Comparison of ENCODE assay signal across 10 cellular contexts in genomic region chr18:21851327-21851961, GRCh38.
DNase-seq lines count a peak whose midpoint lies in the region; ATAC-seq and TF ChIP-seq lines count a peak whose summit lies in the region.
"Had no signal": no experiment of that assay in that cellular context is flagged by ENCODE, and none has a peak within 500 bp of the region (broad histone marks: within the 10 kb centered on the region; RNA-seq: fewer than 3 reads in every experiment).

No MANE protein-coding gene starts in this region.

- ATAC-seq in HG02852 (IDR thresholded peaks at IDR 0.05; ENCODE audit: unreplicated experiment) (no peak), GM21576 (IDR thresholded peaks at IDR 0.05; ENCODE audit: unreplicated experiment) (no peak), GM21390 (IDR thresholded peaks at IDR 0.05; ENCODE audit: unreplicated experiment) (no peak)

- H3K36me3 Mint-ChIP-seq in endodermal cell (ENCODE audit: low read depth) (peaks cover 31% of the 10 kb centered on the region), CD14-positive monocyte (peaks cover 33 to 52% of the 10 kb centered on the region in 2 donors)

- H3K9me3 Mint-ChIP-seq in endodermal cell: no peaks in the 10 kb centered on the region
- H3K9me3 Mint-ChIP-seq in CD14-positive monocyte: no peaks in the 10 kb centered on the region

- WGBS in endodermal cell (ENCODE audit: insufficient coverage in 1 of 2, insufficient read length in 1 of 2), 2 experiments: 83 to 97% methylated on average over 2 to 4 of the region's 5 CpGs

- H3K36me3 ChIP-seq in Loucy (ENCODE audit: insufficient read depth, low read length) (peaks cover 28% of the 10 kb centered on the region; the same call in 1 of the 2 replicates), endodermal cell (ENCODE audit: control insufficient read depth, insufficient read depth, low read length) (peaks cover 61% of the 10 kb centered on the region)

- H3K4me3 ChIP-seq in Loucy (ENCODE audit: low read length, poor library complexity, severe bottlenecking) (no peak overlapping the region), endodermal cell (ENCODE audit: low read length) (no peak overlapping the region)

- no peaks in the 10 kb centered on the region for H3K27me3 ChIP-seq in Loucy (ENCODE audit: insufficient read depth, low read length, poor library complexity, severe bottlenecking)
- H3K27me3 ChIP-seq in endodermal cell (ENCODE audit: control insufficient read depth, insufficient read depth, low read length, poor library complexity, severe bottlenecking): no peaks in the 10 kb centered on the region

- TF ChIP-seq CTCF in GM10266 (IDR thresholded peaks at IDR 0.05; ENCODE audit: control insufficient read depth, insufficient read depth, low read depth, missing control alignments) (peak; percentile 44), Loucy (conservative IDR thresholded peaks at IDR 0.05; ENCODE audit: low read length) (peak; percentile 49), endodermal cell (conservative IDR thresholded peaks at IDR 0.05) (peak; percentile 68), CD14-positive monocyte (IDR thresholded peaks at IDR 0.05) (no peak)

- no peak overlapping the region for H3K4me2 ChIP-seq in Loucy (ENCODE audit: low read depth, low read length, poor library complexity, severe bottlenecking)

- no peaks in the 10 kb centered on the region for H3F3A ChIP-seq in Loucy (ENCODE audit: low read depth)

- H3K4me1 Mint-ChIP-seq in endodermal cell (peaks cover 14% of the 10 kb centered on the region), CD14-positive monocyte (peaks cover 12% of the 10 kb centered on the region)

- H3K4me3 Mint-ChIP-seq in endodermal cell (no peak overlapping the region), CD14-positive monocyte (no peak overlapping the region)

- H3K9ac ChIP-seq in Loucy (ENCODE audit: low read depth, low read length, poor library complexity, severe bottlenecking) (no peak overlapping the region), endodermal cell (ENCODE audit: extremely low read depth, low read length, poor library complexity, severe bottlenecking) (no peak overlapping the region)

- no peaks in the 10 kb centered on the region for H3K9me2 ChIP-seq in Loucy (replicated peaks; ENCODE audit: low read depth, low read length)

- H3K27ac Mint-ChIP-seq in endodermal cell (no peak overlapping the region), CD14-positive monocyte (peak overlapping the region in 1 of 7 donors; percentile 8)

- H3K4me1 ChIP-seq in Loucy (ENCODE audit: insufficient read depth, low read length, poor library complexity, severe bottlenecking): no peaks in the 10 kb centered on the region
- H3K4me1 ChIP-seq in endodermal cell (ENCODE audit: control insufficient read depth, insufficient read depth, low read length): peaks cover 6% of the 10 kb centered on the region

- DNase-seq in GM10266 (ENCODE audit: extremely low spot score) (peak; percentile 18), endodermal cell (no peak), pons (ENCODE audit: low spot score) (peak; percentile 56), CD14-positive monocyte (ENCODE audit: low spot score) (no peak)
- DNase-seq: activated T-cell treated with anti-CD3 and anti-CD28 coated beads, Interleukin-2, amount 50 U/mL, for 1 hour; NCI-H1436 had no signal

- H4K20me1 ChIP-seq in Loucy (ENCODE audit: insufficient read depth, low read length, poor library complexity, severe bottlenecking): no peaks in the 10 kb centered on the region

- H3K9me3 ChIP-seq in Loucy (ENCODE audit: insufficient read depth, low read depth, low read length) (no peaks in the 10 kb centered on the region), endodermal cell (ENCODE audit: control insufficient read depth, low read length) (no peaks in the 10 kb centered on the region)

- H2AFZ ChIP-seq in Loucy (ENCODE audit: low read length): no peak overlapping the region

- no peaks in the 10 kb centered on the region for H3K79me2 ChIP-seq in Loucy (ENCODE audit: insufficient read depth, low read length)

- no peak overlapping the region for H3K27ac ChIP-seq in endodermal cell (ENCODE audit: low read depth, low read length)

- no peaks in the 10 kb centered on the region for H3K27me3 Mint-ChIP-seq in endodermal cell (ENCODE audit: insufficient read depth)
- H3K27me3 Mint-ChIP-seq in CD14-positive monocyte (ENCODE audit: low read depth in 3 of 3): no peaks in the 10 kb centered on the region

- intact Hi-C loops in CD14-positive monocyte (cut with micrococcal nuclease): no loop called here

Comparison
In these comparisons a context has a peak if more than half of its experiments do, and no peak if none do; other contexts are left out.
1. DNase-seq: peak in GM10266 (single experiment) and pons (single experiment); none in endodermal cell (single experiment) and CD14-positive monocyte (single experiment).